ENCODE assay signal across 1 cellular context in genomic region chr13:75931116-75931515, GRCh38.
TF ChIP-seq lines count a peak whose summit lies in the region.

No MANE protein-coding gene starts in this region.

TF ChIP-seq in GM23338, 12 proteins besides CTCF, POLR2A, EP300 and RAD21 (continued from another document):
- no peak for TF ChIP-seq ETS1 (IDR thresholded peaks at IDR 0.05)
- no peak for TF ChIP-seq NANOG (IDR thresholded peaks at IDR 0.05; ENCODE audit: borderline replicate concordance)
- no peak for TF ChIP-seq POLR2AphosphoS5 (IDR thresholded peaks at IDR 0.05; ENCODE audit: low read depth)
